In the genomic region with DNA sequence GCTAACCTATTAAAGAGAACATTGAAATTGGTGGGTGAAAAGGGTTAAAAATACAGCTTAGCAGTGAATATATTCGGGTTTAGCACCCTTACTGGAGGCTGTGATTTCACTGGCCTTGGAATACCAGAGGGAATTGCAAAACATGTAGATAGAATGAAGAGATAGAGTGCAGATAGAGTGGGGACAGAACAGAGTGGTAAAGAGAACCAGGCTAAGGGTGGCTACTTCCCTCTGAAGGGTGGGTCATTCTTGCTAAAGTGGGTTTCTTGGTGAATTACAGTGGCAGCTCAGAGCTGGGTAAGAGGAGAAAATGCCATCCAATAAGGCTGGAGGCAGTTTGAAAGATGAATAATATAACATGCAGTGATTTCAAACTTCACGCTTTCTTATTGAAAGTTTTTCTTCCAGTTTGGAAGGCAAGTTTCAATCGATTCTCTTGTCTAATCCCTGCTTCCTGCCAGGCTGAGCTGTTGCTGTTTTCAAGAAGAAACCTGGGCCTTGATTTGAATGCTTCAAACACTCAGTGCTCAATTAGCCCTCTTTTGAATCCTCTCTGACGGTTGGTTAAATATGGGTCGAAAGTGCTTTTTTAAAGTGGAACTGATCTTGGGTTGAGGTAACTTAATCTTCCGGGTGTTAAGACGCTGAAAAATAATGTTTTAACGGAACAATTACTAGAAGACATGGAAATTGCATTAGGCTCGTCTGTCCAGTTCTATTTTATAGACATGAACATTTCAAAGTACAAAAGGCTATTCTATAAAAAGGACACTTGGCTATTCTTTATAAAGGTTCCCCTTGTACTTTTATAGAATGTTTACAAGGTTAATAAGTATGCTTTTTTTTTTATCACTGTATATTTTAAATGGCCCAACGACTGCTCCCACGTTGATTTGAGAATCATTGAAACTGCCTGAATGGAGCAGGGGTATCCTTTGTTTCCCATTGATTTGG, we compare ENCODE assay signal across 1 cellular context.
A peak's percentile ranks its signal among the peaks of the same experiment; 100 is the strongest.
TF ChIP-seq lines count a peak whose summit lies in the region.

No MANE protein-coding gene starts in this region.

TF ChIP-seq in GM12878, 131 proteins besides CTCF, POLR2A, EP300 and RAD21 (continued from another document):
- no peak for TF ChIP-seq SMARCA5 (IDR thresholded peaks at IDR 0.05)
- TF ChIP-seq, protein P1, sequence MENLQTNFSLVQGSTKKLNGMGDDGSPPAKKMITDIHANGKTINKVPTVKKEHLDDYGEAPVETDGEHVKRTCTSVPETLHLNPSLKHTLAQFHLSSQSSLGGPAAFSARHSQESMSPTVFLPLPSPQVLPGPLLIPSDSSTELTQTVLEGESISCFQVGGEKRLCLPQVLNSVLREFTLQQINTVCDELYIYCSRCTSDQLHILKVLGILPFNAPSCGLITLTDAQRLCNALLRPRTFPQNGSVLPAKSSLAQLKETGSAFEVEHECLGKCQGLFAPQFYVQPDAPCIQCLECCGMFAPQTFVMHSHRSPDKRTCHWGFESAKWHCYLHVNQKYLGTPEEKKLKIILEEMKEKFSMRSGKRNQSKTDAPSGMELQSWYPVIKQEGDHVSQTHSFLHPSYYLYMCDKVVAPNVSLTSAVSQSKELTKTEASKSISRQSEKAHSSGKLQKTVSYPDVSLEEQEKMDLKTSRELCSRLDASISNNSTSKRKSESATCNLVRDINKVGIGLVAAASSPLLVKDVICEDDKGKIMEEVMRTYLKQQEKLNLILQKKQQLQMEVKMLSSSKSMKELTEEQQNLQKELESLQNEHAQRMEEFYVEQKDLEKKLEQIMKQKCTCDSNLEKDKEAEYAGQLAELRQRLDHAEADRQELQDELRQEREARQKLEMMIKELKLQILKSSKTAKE (IDR thresholded peaks at IDR 0.05; ENCODE audit: low read depth, poor library complexity, severe bottlenecking), result no peak
- TF ChIP-seq IKZF2 (IDR thresholded peaks at IDR 0.05), result peak in 1 of 2 experiments; percentile 4; a peak in 2 of 4 replicates
- no peak for TF ChIP-seq NFYA (IDR thresholded peaks at IDR 0.05; ENCODE audit: borderline replicate concordance, low read depth, low read length)
- TF ChIP-seq, protein P2, sequence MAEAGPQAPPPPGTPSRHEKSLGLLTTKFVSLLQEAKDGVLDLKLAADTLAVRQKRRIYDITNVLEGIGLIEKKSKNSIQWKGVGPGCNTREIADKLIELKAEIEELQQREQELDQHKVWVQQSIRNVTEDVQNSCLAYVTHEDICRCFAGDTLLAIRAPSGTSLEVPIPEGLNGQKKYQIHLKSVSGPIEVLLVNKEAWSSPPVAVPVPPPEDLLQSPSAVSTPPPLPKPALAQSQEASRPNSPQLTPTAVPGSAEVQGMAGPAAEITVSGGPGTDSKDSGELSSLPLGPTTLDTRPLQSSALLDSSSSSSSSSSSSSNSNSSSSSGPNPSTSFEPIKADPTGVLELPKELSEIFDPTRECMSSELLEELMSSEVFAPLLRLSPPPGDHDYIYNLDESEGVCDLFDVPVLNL (IDR thresholded peaks at IDR 0.05; ENCODE audit: low read depth, low read length), result no peak
- TF ChIP-seq FOS (IDR thresholded peaks at IDR 0.05; ENCODE audit: borderline replicate concordance, extremely low read depth, insufficient read length), result no peak
- no peak for TF ChIP-seq BHLHE40 (IDR thresholded peaks at IDR 0.05; ENCODE audit: borderline replicate concordance in 1 of 2, low read depth in 2 of 2, low read length in 1 of 2)
- TF ChIP-seq POU2F2 (IDR thresholded peaks at IDR 0.05; ENCODE audit: borderline replicate concordance, low read depth, low read length), result no peak
- no peak for TF ChIP-seq CHD4 (IDR thresholded peaks at IDR 0.05)
- TF ChIP-seq ASH2L (IDR thresholded peaks at IDR 0.05; ENCODE audit: borderline replicate concordance, low read depth), result no peak
- TF ChIP-seq TBL1XR1 (IDR thresholded peaks at IDR 0.05; ENCODE audit: low read depth, low read length), result no peak
- TF ChIP-seq SIN3A (IDR thresholded peaks at IDR 0.05; ENCODE audit: low read depth, low read length), result no peak
- TF ChIP-seq, protein P3, sequence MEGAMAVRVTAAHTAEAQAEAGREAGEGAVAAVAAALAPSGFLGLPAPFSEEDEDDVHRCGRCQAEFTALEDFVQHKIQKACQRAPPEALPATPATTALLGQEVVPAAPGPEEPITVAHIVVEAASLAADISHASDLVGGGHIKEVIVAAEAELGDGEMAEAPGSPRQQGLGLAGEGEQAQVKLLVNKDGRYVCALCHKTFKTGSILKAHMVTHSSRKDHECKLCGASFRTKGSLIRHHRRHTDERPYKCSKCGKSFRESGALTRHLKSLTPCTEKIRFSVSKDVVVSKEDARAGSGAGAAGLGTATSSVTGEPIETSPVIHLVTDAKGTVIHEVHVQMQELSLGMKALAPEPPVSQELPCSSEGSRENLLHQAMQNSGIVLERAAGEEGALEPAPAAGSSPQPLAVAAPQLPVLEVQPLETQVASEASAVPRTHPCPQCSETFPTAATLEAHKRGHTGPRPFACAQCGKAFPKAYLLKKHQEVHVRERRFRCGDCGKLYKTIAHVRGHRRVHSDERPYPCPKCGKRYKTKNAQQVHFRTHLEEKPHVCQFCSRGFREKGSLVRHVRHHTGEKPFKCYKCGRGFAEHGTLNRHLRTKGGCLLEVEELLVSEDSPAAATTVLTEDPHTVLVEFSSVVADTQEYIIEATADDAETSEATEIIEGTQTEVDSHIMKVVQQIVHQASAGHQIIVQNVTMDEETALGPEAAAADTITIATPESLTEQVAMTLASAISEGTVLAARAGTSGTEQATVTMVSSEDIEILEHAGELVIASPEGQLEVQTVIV (IDR thresholded peaks at IDR 0.05; ENCODE audit: borderline replicate concordance, partially characterized antibody), result no peak
- no peak for TF ChIP-seq ZNF384 (IDR thresholded peaks at IDR 0.05; ENCODE audit: borderline replicate concordance, low read depth, low read length)
- TF ChIP-seq NBN (IDR thresholded peaks at IDR 0.05), result peak; percentile 21; the same call in 1 of the 2 replicates
- TF ChIP-seq KAT2A (conservative IDR thresholded peaks at IDR 0.05; ENCODE audit: control insufficient read depth, low read depth, low read length), result no peak
- TF ChIP-seq, protein P4, sequence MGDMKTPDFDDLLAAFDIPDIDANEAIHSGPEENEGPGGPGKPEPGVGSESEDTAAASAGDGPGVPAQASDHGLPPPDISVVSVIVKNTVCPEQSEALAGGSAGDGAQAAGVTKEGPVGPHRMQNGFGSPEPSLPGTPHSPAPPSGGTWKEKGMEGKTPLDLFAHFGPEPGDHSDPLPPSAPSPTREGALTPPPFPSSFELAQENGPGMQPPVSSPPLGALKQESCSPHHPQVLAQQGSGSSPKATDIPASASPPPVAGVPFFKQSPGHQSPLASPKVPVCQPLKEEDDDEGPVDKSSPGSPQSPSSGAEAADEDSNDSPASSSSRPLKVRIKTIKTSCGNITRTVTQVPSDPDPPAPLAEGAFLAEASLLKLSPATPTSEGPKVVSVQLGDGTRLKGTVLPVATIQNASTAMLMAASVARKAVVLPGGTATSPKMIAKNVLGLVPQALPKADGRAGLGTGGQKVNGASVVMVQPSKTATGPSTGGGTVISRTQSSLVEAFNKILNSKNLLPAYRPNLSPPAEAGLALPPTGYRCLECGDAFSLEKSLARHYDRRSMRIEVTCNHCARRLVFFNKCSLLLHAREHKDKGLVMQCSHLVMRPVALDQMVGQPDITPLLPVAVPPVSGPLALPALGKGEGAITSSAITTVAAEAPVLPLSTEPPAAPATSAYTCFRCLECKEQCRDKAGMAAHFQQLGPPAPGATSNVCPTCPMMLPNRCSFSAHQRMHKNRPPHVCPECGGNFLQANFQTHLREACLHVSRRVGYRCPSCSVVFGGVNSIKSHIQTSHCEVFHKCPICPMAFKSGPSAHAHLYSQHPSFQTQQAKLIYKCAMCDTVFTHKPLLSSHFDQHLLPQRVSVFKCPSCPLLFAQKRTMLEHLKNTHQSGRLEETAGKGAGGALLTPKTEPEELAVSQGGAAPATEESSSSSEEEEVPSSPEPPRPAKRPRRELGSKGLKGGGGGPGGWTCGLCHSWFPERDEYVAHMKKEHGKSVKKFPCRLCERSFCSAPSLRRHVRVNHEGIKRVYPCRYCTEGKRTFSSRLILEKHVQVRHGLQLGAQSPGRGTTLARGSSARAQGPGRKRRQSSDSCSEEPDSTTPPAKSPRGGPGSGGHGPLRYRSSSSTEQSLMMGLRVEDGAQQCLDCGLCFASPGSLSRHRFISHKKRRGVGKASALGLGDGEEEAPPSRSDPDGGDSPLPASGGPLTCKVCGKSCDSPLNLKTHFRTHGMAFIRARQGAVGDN (IDR thresholded peaks at IDR 0.05), result peak; percentile 83
- TF ChIP-seq MEF2B (IDR thresholded peaks at IDR 0.05; ENCODE audit: partially characterized antibody, poor library complexity, severe bottlenecking), result no peak
- peak in 1 of 2 experiments; percentile 98; a peak in 1 of 4 replicates for TF ChIP-seq ETV6 (conservative IDR thresholded peaks at IDR 0.05 in 1 of 2, IDR thresholded peaks at IDR 0.05 in 1 of 2; ENCODE audit: borderline replicate concordance in 1 of 2, low read depth in 1 of 2)
- TF ChIP-seq HDAC6 (IDR thresholded peaks at IDR 0.05; ENCODE audit: unreplicated experiment), result no peak
- TF ChIP-seq YY1 (IDR thresholded peaks at IDR 0.05; ENCODE audit: low read depth, low read length), result no peak
- no peak for TF ChIP-seq STAT3 (IDR thresholded peaks at IDR 0.05; ENCODE audit: low read depth, low read length)
